Comparison of ENCODE assay signal across 26 cellular contexts in the genomic region with DNA sequence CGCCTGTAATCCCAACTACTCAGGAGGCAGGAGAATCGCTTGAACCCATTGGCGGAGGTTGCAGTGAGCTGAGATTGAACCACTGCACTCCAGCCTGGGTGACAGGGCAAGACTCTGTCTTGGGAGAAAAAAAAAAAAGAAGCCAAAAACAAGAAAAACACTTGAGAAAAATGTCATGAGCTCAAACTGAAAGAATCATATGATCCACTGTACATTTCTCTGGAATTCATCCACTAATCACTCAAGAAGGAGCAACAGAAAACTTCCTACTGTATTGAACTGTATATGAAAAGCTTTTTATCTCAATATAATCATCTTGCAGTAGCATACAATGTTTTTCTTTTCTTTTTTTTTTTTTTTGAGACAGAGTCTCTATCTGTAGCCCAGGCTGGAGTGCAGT.
"Had no signal": no experiment of that assay in that cellular context is flagged by ENCODE, and none has a peak within 500 bp of the region (broad histone marks: within the 10 kb centered on the region; RNA-seq: fewer than 3 reads in every experiment).

No MANE protein-coding gene starts in this region.

- DNase-seq: activated CD4-positive, alpha-beta memory T cell treated with anti-CD3 and anti-CD28 coated beads for 36 hours; activated CD4-positive, alpha-beta T cell treated with anti-CD3 and anti-CD28 coated beads for 36 hours; activated CD4-positive, alpha-beta T cell treated with anti-CD3 and anti-CD28 coated beads, Interleukin-2, amount 10 ng/mL, durations not matched to agents 24 days and 14 days; activated CD4-positive, CD25-positive, alpha-beta regulatory T cell; activated CD4-positive, CD25-positive, alpha-beta regulatory T cell treated with anti-CD3 and anti-CD28 coated beads, Interleukin-2, amount 50 U/mL, for 72 hours; activated CD8-positive, alpha-beta memory T cell treated with anti-CD3 and anti-CD28 coated beads, Interleukin-2, amount 10 ng/mL, durations not matched to agents 7 days and 5 days; activated CD8-positive, alpha-beta memory T cell treated with anti-CD3 and anti-CD28 coated beads, Interleukin-2, amount 50 U/mL, for 4 hours; activated CD8-positive, alpha-beta T cell treated with anti-CD3 and anti-CD28 coated beads, Interleukin-2, amount 10 ng/mL, durations not matched to agents 7 days and 5 days; activated effector memory CD4-positive, alpha-beta T cell treated with anti-CD3 and anti-CD28 coated beads, Interleukin-2, amount 50 U/mL, for 16 hours; activated naive CD4-positive, alpha-beta T cell treated with anti-CD3 and anti-CD28 coated beads for 36 hours; activated naive CD8-positive, alpha-beta T cell treated with anti-CD3 and anti-CD28 coated beads for 36 hours; activated naive CD8-positive, alpha-beta T cell treated with anti-CD3 and anti-CD28 coated beads, Interleukin-2, amount 50 U/mL, for 24 hours; activated T-cell treated with anti-CD3 and anti-CD28 coated beads, Interleukin-2, amount 50 U/mL, for 1 hour; activated T-cell treated with anti-CD3 and anti-CD28 coated beads, Interleukin-2, amount 50 U/mL, for 48 hours; adrenal gland; aorta; body of pancreas; caudate nucleus; dorsolateral prefrontal cortex; effector memory CD4-positive, alpha-beta T cell; endodermal cell; foreskin fibroblast; T-helper 2 cell had no signal

- H3K4me1 ChIP-seq: adrenal gland, body of pancreas, gastroesophageal sphincter had no signal

- ATAC-seq: activated CD4-positive, alpha-beta T cell treated with anti-CD3 and anti-CD28 coated beads for 36 hours; activated CD8-positive, alpha-beta memory T cell treated with anti-CD3 and anti-CD28 coated beads, Interleukin-2, amount 10 ng/mL, durations not matched to agents 7 days and 5 days; activated CD8-positive, alpha-beta T cell treated with anti-CD3 and anti-CD28 coated beads, Interleukin-2, amount 10 ng/mL, durations not matched to agents 7 days and 5 days; activated naive CD8-positive, alpha-beta T cell treated with anti-CD3 and anti-CD28 coated beads, Interleukin-2, amount 50 U/mL, for 24 hours; body of pancreas; esophagus mucosa; gastroesophageal sphincter had no signal

- H3K27ac ChIP-seq: adrenal gland, body of pancreas, coronary artery, dorsolateral prefrontal cortex, gastroesophageal sphincter had no signal

- H3K4me3 ChIP-seq: adrenal gland, body of pancreas, coronary artery, dorsolateral prefrontal cortex, gastroesophageal sphincter had no signal

- H3K27me3 ChIP-seq: adrenal gland, body of pancreas, dorsolateral prefrontal cortex, gastroesophageal sphincter had no signal

- H3K9me3 ChIP-seq: adrenal gland, body of pancreas, gastroesophageal sphincter had no signal
